23 cellular contexts compared by ENCODE assay signal in the genomic region with DNA sequence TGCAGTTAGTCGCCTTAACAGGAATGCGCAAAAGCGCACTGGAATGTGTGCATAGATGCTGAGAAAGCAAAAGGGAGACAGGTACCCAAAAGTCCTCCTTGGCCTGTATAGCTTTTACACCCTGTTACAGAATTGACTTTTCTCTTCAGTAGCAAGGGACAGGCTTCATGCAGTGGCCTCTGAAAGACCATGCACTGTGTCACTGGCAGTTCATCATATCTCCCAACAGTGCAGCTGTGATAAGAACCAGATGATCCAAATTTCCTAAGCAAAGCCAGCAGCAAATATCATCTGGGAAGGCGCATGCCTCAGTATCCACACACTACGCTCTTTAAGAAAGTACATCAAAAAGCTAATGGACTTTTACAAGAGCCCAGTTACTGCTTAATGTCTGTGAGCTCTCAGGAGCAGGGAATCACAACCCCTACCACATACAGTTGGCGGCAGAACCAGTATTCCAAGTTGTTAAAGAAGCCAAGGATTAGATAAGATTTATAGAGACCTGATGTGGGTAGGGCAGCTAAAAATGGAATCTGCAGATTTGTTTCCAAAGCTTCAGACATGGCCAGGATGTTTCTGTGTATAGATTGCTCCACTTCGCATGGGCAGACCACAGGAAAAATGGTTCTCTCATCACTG. TPM values are rescaled to one million over a fixed set of nuclear protein-coding genes. Genes with fewer than 3 reads are reported as not detected.
"Had no signal": no experiment of that assay in that cellular context is flagged by ENCODE, and none has a peak within 500 bp of the region (broad histone marks: within the 10 kb centered on the region; RNA-seq: fewer than 3 reads in every experiment).

No MANE protein-coding gene starts in this region.

- H3K36me3 ChIP-seq: esophagus squamous epithelium, thoracic aorta, upper lobe of left lung had no signal

- H3K27me3 ChIP-seq: body of pancreas, esophagus squamous epithelium, foreskin keratinocyte, upper lobe of left lung had no signal

- FAIRE-seq: islet of Langerhans had no signal

- H3K4me3 ChIP-seq: body of pancreas, esophagus squamous epithelium, psoas muscle, thoracic aorta, upper lobe of left lung had no signal

- H3K4me1 ChIP-seq: body of pancreas, foreskin keratinocyte, psoas muscle had no signal

- H3K9me3 ChIP-seq: body of pancreas, esophagus squamous epithelium, psoas muscle, thoracic aorta, upper lobe of left lung had no signal

- DNase-seq: activated CD4-positive, alpha-beta T cell treated with anti-CD3 and anti-CD28 coated beads, Interleukin-2, amount 10 ng/mL, durations not matched to agents 7 days and 5 days; activated CD8-positive, alpha-beta T cell treated with anti-CD3 and anti-CD28 coated beads, Interleukin-2, amount 10 ng/mL, durations not matched to agents 7 days and 5 days; activated naive CD4-positive, alpha-beta T cell treated with Interleukin-2 at 50 U/mL for 16 hours; activated naive CD8-positive, alpha-beta T cell treated with anti-CD3 and anti-CD28 coated beads, Interleukin-2, amount 10 ng/mL, durations not matched to agents 7 days and 5 days; activated T-cell treated with anti-CD3 and anti-CD28 coated beads, Interleukin-2, amount 50 U/mL, for 24 hours; amygdala; body of pancreas; caudate nucleus; effector memory CD8-positive, alpha-beta T cell; esophagus squamous epithelium; foreskin keratinocyte; hippocampal formation; mammary epithelial cell; psoas muscle; stimulated activated CD4-positive, alpha-beta T cell treated with anti-CD3 and anti-CD28 coated beads, Interleukin-4, amount 100 ng/mL, for 24 hours; T-helper 1 cell; T-helper 9 cell had no signal

- ATAC-seq: activated CD8-positive, alpha-beta T cell treated with anti-CD3 and anti-CD28 coated beads, Interleukin-2, amount 10 ng/mL, durations not matched to agents 7 days and 5 days; body of pancreas; effector memory CD8-positive, alpha-beta T cell; foreskin keratinocyte; psoas muscle; sciatic nerve; stimulated activated effector memory CD8-positive, alpha-beta T cell treated with anti-CD3 and anti-CD28 coated beads, Interleukin-12 subunit alpha, Interleukin-12 subunit beta, amount 100 ng/mL, for 72 hours had no signal

- H3K27ac ChIP-seq: body of pancreas, esophagus squamous epithelium, foreskin keratinocyte, psoas muscle, thoracic aorta, upper lobe of left lung had no signal

RNA-seq across cellular contexts. Expression of a gene that starts 25.1 kb away (rescaled TPM):
- total RNA-seq: activated CD4-positive, alpha-beta T cell treated with anti-CD3 and anti-CD28 coated beads, Interleukin-2, amount 10 ng/mL, durations not matched to agents 7 days and 5 days; activated CD8-positive, alpha-beta T cell treated with anti-CD3 and anti-CD28 coated beads, Interleukin-2, amount 10 ng/mL, durations not matched to agents 7 days and 5 days; activated naive CD8-positive, alpha-beta T cell treated with anti-CD3 and anti-CD28 coated beads, Interleukin-2, amount 10 ng/mL, durations not matched to agents 7 days and 5 days; activated T-helper 2 cell treated with anti-CD3 and anti-CD28 coated beads, Interferon-gamma antibody, Interleukin-2, Interleukin-4, amounts not matched to agents 10 μg/mL and 5 μg/mL and 100 μg/mL, durations not matched to agents 14 hours and 24 hours and 36 hours had no signal
